33 cellular contexts compared by ENCODE assay signal in genomic region chr2:154898269-154898668, GRCh38.
"Had no signal": no experiment of that assay in that cellular context is flagged by ENCODE, and none has a peak within 500 bp of the region (broad histone marks: within the 10 kb centered on the region; RNA-seq: fewer than 3 reads in every experiment).

No MANE protein-coding gene starts in this region.

- H3K36me3 ChIP-seq: adrenal gland, ascending aorta, brain microvascular endothelial cell, breast epithelium, cardiac muscle cell had no signal

- H3K4me3 ChIP-seq: adrenal gland, ascending aorta, body of pancreas, breast epithelium, cardiac muscle cell had no signal

- DNase-seq: activated effector memory CD4-positive, alpha-beta T cell treated with anti-CD3 and anti-CD28 coated beads, Interleukin-2, amount 50 U/mL, for 16 hours; activated effector memory CD4-positive, alpha-beta T cell treated with Interleukin-2 at 50 U/mL for 16 hours; activated gamma-delta T cell; activated gamma-delta T cell treated with Interleukin-2 at 50 U/mL for 16 hours; activated naive CD4-positive, alpha-beta T cell; activated naive CD4-positive, alpha-beta T cell treated with anti-CD3 and anti-CD28 coated beads for 36 hours; activated naive CD4-positive, alpha-beta T cell treated with anti-CD3 and anti-CD28 coated beads, Interleukin-2, amount 10 ng/mL, durations not matched to agents 7 days and 5 days; activated naive CD4-positive, alpha-beta T cell treated with anti-CD3 and anti-CD28 coated beads, Interleukin-2, amount 50 U/mL, for 16 hours; activated naive CD4-positive, alpha-beta T cell treated with Interleukin-2 at 50 U/mL for 16 hours; activated naive CD8-positive, alpha-beta T cell treated with anti-CD3 and anti-CD28 coated beads for 36 hours; activated naive CD8-positive, alpha-beta T cell treated with anti-CD3 and anti-CD28 coated beads, Interleukin-2, amount 10 ng/mL, durations not matched to agents 7 days and 5 days; activated naive CD8-positive, alpha-beta T cell treated with anti-CD3 and anti-CD28 coated beads, Interleukin-2, amount 50 U/mL, for 24 hours; activated T-cell treated with anti-CD3 and anti-CD28 coated beads, Interleukin-2, amount 50 U/mL, for 24 hours; activated T-cell treated with anti-CD3 and anti-CD28 coated beads, Interleukin-2, amount 50 U/mL, for 4 hours; activated T-cell treated with anti-CD3 and anti-CD28 coated beads, Interleukin-2, amount 50 U/mL, for 48 hours; activated T-cell treated with anti-CD3 and anti-CD28 coated beads, Interleukin-2, amount 50 U/mL, for 72 hours; adrenal gland; amniotic stem cell; amygdala; anterior cingulate cortex; aorta; body of pancreas; brain microvascular endothelial cell; caudate nucleus; central memory CD4-positive, alpha-beta T cell; cerebellar nuclear complex had no signal

- H3K27me3 ChIP-seq: adrenal gland, ascending aorta, body of pancreas, brain microvascular endothelial cell, breast epithelium, cardiac muscle cell had no signal

- ATAC-seq: activated naive CD4-positive, alpha-beta T cell treated with anti-CD3 and anti-CD28 coated beads, Interleukin-2, amount 50 U/mL, for 72 hours; activated naive CD8-positive, alpha-beta T cell treated with anti-CD3 and anti-CD28 coated beads, Interleukin-2, amount 50 U/mL, for 24 hours; activated T-cell treated with anti-CD3 and anti-CD28 coated beads, Interleukin-2, amount 50 U/mL, for 4 hours; activated T-cell treated with anti-CD3 and anti-CD28 coated beads, Interleukin-2, amount 50 U/mL, for 72 hours; activated T-helper 17 cell treated with anti-CD3 and anti-CD28 coated beads, Interleukin-2, amount 50 U/mL, for 72 hours; body of pancreas had no signal

- FAIRE-seq: astrocyte, bronchial epithelial cell had no signal

- H3K9me3 ChIP-seq: adrenal gland, ascending aorta, body of pancreas, breast epithelium had no signal

- H3K4me1 ChIP-seq: adrenal gland, ascending aorta, breast epithelium had no signal

- H3K27ac ChIP-seq: adrenal gland, ascending aorta, body of pancreas, brain microvascular endothelial cell, breast epithelium, cardiac muscle cell had no signal
